14 cellular contexts compared by ENCODE assay signal in the genomic region with DNA sequence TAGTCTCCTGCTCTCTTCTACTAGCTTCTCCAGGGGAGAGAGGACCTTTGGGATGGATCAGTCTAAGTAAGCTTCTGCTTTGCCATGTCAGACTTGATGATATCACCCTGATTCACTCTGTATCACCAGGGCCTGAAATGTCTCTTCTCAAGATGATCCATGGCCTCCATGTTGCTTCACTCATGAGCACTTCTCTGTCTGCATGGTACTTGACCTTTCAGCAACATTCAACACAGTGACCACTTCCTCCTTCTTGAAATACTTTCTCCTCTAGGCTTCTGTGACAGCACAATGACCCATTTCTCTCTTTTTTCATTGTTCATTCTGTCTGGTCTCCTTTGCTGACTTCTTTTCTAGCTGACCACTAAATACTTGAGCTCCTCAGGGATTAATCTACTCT. TPM values are rescaled to one million over a fixed set of nuclear protein-coding genes. Genes with fewer than 3 reads are reported as not detected.
DNase-seq lines count a peak whose midpoint lies in the region; ATAC-seq and TF ChIP-seq lines count a peak whose summit lies in the region.
"Had no signal": no experiment of that assay in that cellular context is flagged by ENCODE, and none has a peak within 500 bp of the region (broad histone marks: within the 10 kb centered on the region; RNA-seq: fewer than 3 reads in every experiment).

No MANE protein-coding gene starts in this region.

- no peaks in the 10 kb centered on the region for H3K79me2 ChIP-seq in fibroblast of lung (ENCODE audit: control insufficient read depth, insufficient read depth, low read length)

- H3K36me3 ChIP-seq in fibroblast of lung (ENCODE audit: control insufficient read depth, insufficient read depth, low read length), result no peaks in the 10 kb centered on the region
- H3K36me3 ChIP-seq in A673 (ENCODE audit: insufficient read depth, low read length, poor library complexity, severe bottlenecking), result no peaks in the 10 kb centered on the region
- H3K36me3 ChIP-seq: pancreas had no signal

- H3K4me2 ChIP-seq in fibroblast of lung (ENCODE audit: extremely low read depth, insufficient read depth, low read length), result no peak overlapping the region

- no peaks in the 10 kb centered on the region for H3K27me3 Mint-ChIP-seq in stimulated activated naive CD8-positive, alpha-beta T cell treated with anti-CD3 and anti-CD28 coated beads, Interleukin-15, amount 100 ng/mL, for 72 hours
- H3K27me3 Mint-ChIP-seq in CD14-positive monocyte (ENCODE audit: low read depth in 3 of 3), result peaks cover 0 to 1% (median 0%) of the 10 kb centered on the region in 3 donors
- H3K27me3 Mint-ChIP-seq: activated CD4-positive, alpha-beta T cell treated with anti-CD3 and anti-CD28 coated beads, Interleukin-2, amount 10 ng/mL, durations not matched to agents 24 days and 14 days; activated naive CD8-positive, alpha-beta T cell treated with anti-CD3 and anti-CD28 coated beads, Interleukin-2, amount 10 ng/mL, durations not matched to agents 7 days and 5 days had no signal

- no peak for DNase-seq in stimulated activated naive CD8-positive, alpha-beta T cell treated with anti-CD3 and anti-CD28 coated beads, Interleukin-15, Interleukin-2, amounts not matched to agents 100 U/mL and 50 U/mL, for 24 hours
- no peak for DNase-seq in stimulated activated naive CD8-positive, alpha-beta T cell treated with anti-CD3 and anti-CD28 coated beads, Interleukin-15, amount 100 ng/mL, for 72 hours
- peak; percentile 3 for DNase-seq in RWPE1 (ENCODE audit: low spot score)
- DNase-seq in fibroblast of lung (ENCODE audit: low read depth in 2 of 2), result peak; percentile 64 to 94
- no peak for DNase-seq in A673 (ENCODE audit: low spot score)
- no peak for DNase-seq in NCI-H2196 treated with DMSO at 0.1 percent for 48 hours (lab: John Stamatoyannopoulos, UW; ENCODE audit: unreplicated experiment)
- no peak for DNase-seq in CD14-positive monocyte (ENCODE audit: low spot score)
- DNase-seq: activated CD4-positive, alpha-beta T cell treated with anti-CD3 and anti-CD28 coated beads, Interleukin-2, amount 10 ng/mL, durations not matched to agents 24 days and 14 days; activated naive CD8-positive, alpha-beta T cell treated with anti-CD3 and anti-CD28 coated beads, Interleukin-2, amount 10 ng/mL, durations not matched to agents 7 days and 5 days; C1 segment of cervical spinal cord; endodermal cell; pancreas had no signal

- POLR2A ChIA-PET in RWPE1 (lab: Yijun Ruan, JAX; ENCODE audit: low non-redundant PET), result no interaction called here
- POLR2A ChIA-PET in A673 (lab: Charles Lee; ENCODE audit: low non-redundant PET), result interaction anchor here (0.5 kb wide), 1 partner anchor 365 kb away, joined by 4 read pairs; no protein-coding TSS in a partner anchor

- H3K27me3 ChIP-seq in fibroblast of lung (ENCODE audit: control insufficient read depth, insufficient read depth, low read length), result no peaks in the 10 kb centered on the region
- H3K27me3 ChIP-seq in A673 (replicated peaks; ENCODE audit: insufficient read depth, low read depth, low read length, poor library complexity), result peaks cover 7% of the 10 kb centered on the region
- H3K27me3 ChIP-seq: pancreas had no signal

- H3K36me3 Mint-ChIP-seq in CD14-positive monocyte, result no peaks in the 10 kb centered on the region
- H3K36me3 Mint-ChIP-seq: activated naive CD8-positive, alpha-beta T cell treated with anti-CD3 and anti-CD28 coated beads, Interleukin-2, amount 10 ng/mL, durations not matched to agents 7 days and 5 days had no signal

- H4K20me1 ChIP-seq in fibroblast of lung (ENCODE audit: control insufficient read depth, extremely low read depth, insufficient read depth, low read length), result no peaks in the 10 kb centered on the region

- H3K27ac ChIP-seq in RWPE1, result no peak overlapping the region
- no peak overlapping the region for H3K27ac ChIP-seq in fibroblast of lung (ENCODE audit: insufficient read depth, low read length)
- no peak overlapping the region for H3K27ac ChIP-seq in A673 (ENCODE audit: low read depth, low read length, poor library complexity, severe bottlenecking)
- H3K27ac ChIP-seq: pancreas had no signal

- no peak overlapping the region for H3K27ac Mint-ChIP-seq in stimulated activated naive CD8-positive, alpha-beta T cell treated with anti-CD3 and anti-CD28 coated beads, Interleukin-15, amount 100 ng/mL, for 72 hours
- no peak overlapping the region for H3K27ac Mint-ChIP-seq in CD14-positive monocyte
- H3K27ac Mint-ChIP-seq: activated CD4-positive, alpha-beta T cell treated with anti-CD3 and anti-CD28 coated beads, Interleukin-2, amount 10 ng/mL, durations not matched to agents 24 days and 14 days; activated naive CD8-positive, alpha-beta T cell treated with anti-CD3 and anti-CD28 coated beads, Interleukin-2, amount 10 ng/mL, durations not matched to agents 7 days and 5 days; endodermal cell had no signal

- no peaks in the 10 kb centered on the region for H3K9me3 ChIP-seq in fibroblast of lung (ENCODE audit: control insufficient read depth, insufficient read depth, low read depth, low read length)
- no peaks in the 10 kb centered on the region for H3K9me3 ChIP-seq in A673 (ENCODE audit: low read depth, low read length, poor library complexity, severe bottlenecking)
- H3K9me3 ChIP-seq: pancreas had no signal

- no peak overlapping the region for H3K9ac ChIP-seq in fibroblast of lung (ENCODE audit: insufficient read depth, low read length)

- H3K4me1 ChIP-seq in fibroblast of lung (ENCODE audit: control insufficient read depth, extremely low read depth, insufficient read depth, low read length) (peaks cover 11% of the 10 kb centered on the region), A673 (ENCODE audit: insufficient read depth, low read length, poor library complexity, severe bottlenecking) (no peaks in the 10 kb centered on the region)
- H3K4me1 ChIP-seq: pancreas had no signal

- H3K4me3 Mint-ChIP-seq in stimulated activated naive CD8-positive, alpha-beta T cell treated with anti-CD3 and anti-CD28 coated beads, Interleukin-15, amount 100 ng/mL, for 72 hours, result no peak overlapping the region
- H3K4me3 Mint-ChIP-seq in CD14-positive monocyte, result no peak overlapping the region
- H3K4me3 Mint-ChIP-seq: activated CD4-positive, alpha-beta T cell treated with anti-CD3 and anti-CD28 coated beads, Interleukin-2, amount 10 ng/mL, durations not matched to agents 24 days and 14 days; activated naive CD8-positive, alpha-beta T cell treated with anti-CD3 and anti-CD28 coated beads, Interleukin-2, amount 10 ng/mL, durations not matched to agents 7 days and 5 days; endodermal cell had no signal

- H2AFZ ChIP-seq in fibroblast of lung (ENCODE audit: low read length), result no peak overlapping the region

- intact Hi-C loops in A673 (cut with micrococcal nuclease; ENCODE audit: unreplicated experiment) (no loop called here), CD14-positive monocyte (cut with micrococcal nuclease) (no loop called here)

- peak; percentile 43 for ATAC-seq in stimulated activated naive CD8-positive, alpha-beta T cell treated with anti-CD3 and anti-CD28 coated beads, Interleukin-15, Interleukin-2, amounts not matched to agents 100 U/mL and 50 U/mL, for 24 hours
- ATAC-seq in stimulated activated naive CD8-positive, alpha-beta T cell treated with anti-CD3 and anti-CD28 coated beads, Interleukin-15, amount 100 ng/mL, for 72 hours, result no peak
- ATAC-seq in GM21360 (IDR thresholded peaks at IDR 0.05; ENCODE audit: unreplicated experiment), result no peak
- ATAC-seq: pancreas had no signal

- CTCF ChIA-PET in RWPE1 (lab: Yijun Ruan, JAX), result interaction anchor here (0.6 kb wide), 1 partner anchor 87 kb away, joined by 3 read pairs; no protein-coding TSS in a partner anchor
- CTCF ChIA-PET in A673 (lab: Charles Lee), result no interaction called here

- BruUV-seq in A673 (replicated peaks; lab: Mats Ljungman, UMichigan), result no TSS peak

- TF ChIP-seq CTCF in RWPE1 (conservative IDR thresholded peaks at IDR 0.05; ENCODE audit: low read depth) (no peak), fibroblast of lung (conservative IDR thresholded peaks at IDR 0.05 in 1 of 2, IDR thresholded peaks at IDR 0.05 in 1 of 2; ENCODE audit: low read depth in 1 of 2, low read length in 2 of 2) (no peak), A673 (conservative IDR thresholded peaks at IDR 0.05; ENCODE audit: low read depth, low read length) (no peak), CD14-positive monocyte (IDR thresholded peaks at IDR 0.05) (no peak)

- H3K4me1 Mint-ChIP-seq in stimulated activated naive CD8-positive, alpha-beta T cell treated with anti-CD3 and anti-CD28 coated beads, Interleukin-15, amount 100 ng/mL, for 72 hours, result no peaks in the 10 kb centered on the region
- H3K4me1 Mint-ChIP-seq in CD14-positive monocyte, result no peaks in the 10 kb centered on the region
- H3K4me1 Mint-ChIP-seq: activated CD4-positive, alpha-beta T cell treated with anti-CD3 and anti-CD28 coated beads, Interleukin-2, amount 10 ng/mL, durations not matched to agents 24 days and 14 days; activated naive CD8-positive, alpha-beta T cell treated with anti-CD3 and anti-CD28 coated beads, Interleukin-2, amount 10 ng/mL, durations not matched to agents 7 days and 5 days; endodermal cell had no signal

- H3K9me3 Mint-ChIP-seq in stimulated activated naive CD8-positive, alpha-beta T cell treated with anti-CD3 and anti-CD28 coated beads, Interleukin-15, amount 100 ng/mL, for 72 hours, result no peaks in the 10 kb centered on the region
- no peaks in the 10 kb centered on the region for H3K9me3 Mint-ChIP-seq in CD14-positive monocyte
- H3K9me3 Mint-ChIP-seq: activated CD4-positive, alpha-beta T cell treated with anti-CD3 and anti-CD28 coated beads, Interleukin-2, amount 10 ng/mL, durations not matched to agents 24 days and 14 days; activated naive CD8-positive, alpha-beta T cell treated with anti-CD3 and anti-CD28 coated beads, Interleukin-2, amount 10 ng/mL, durations not matched to agents 7 days and 5 days; endodermal cell had no signal

- H3K4me3 ChIP-seq in fibroblast of lung (replicated peaks in 1 of 4; ENCODE audit: control extremely low read depth in 1 of 4, insufficient read depth in 1 of 4, low read depth in 3 of 4, low read length in 4 of 4), result no peak overlapping the region
- no peak overlapping the region for H3K4me3 ChIP-seq in A673 (ENCODE audit: low read depth, low read length, poor library complexity, severe bottlenecking)
- H3K4me3 ChIP-seq: pancreas had no signal

RNA-seq across cellular contexts. Expression of gene NGF, which starts 35.3 kb away (rescaled TPM):
- total RNA-seq in fibroblast of lung, result 4.0 and 8.5 TPM in 2 replicates
- polyA plus RNA-seq in fibroblast of lung, result 12.8 and 17.6 TPM in 2 replicates
- 7.2 and 13.2 TPM in 2 replicates for polyA plus RNA-seq in fibroblast of lung (2012)
- 26.0 and 29.8 TPM in 2 replicates for polyA minus RNA-seq in fibroblast of lung (ENCODE audit: low replicate concordance)
- 0.39 and 0.47 TPM in 2 replicates for total RNA-seq in A673 (2021)
- not detected for polyA plus RNA-seq in CD14-positive monocyte
- total RNA-seq: activated CD4-positive, alpha-beta T cell treated with anti-CD3 and anti-CD28 coated beads, Interleukin-2, amount 10 ng/mL, durations not matched to agents 24 days and 14 days; activated naive CD8-positive, alpha-beta T cell treated with anti-CD3 and anti-CD28 coated beads, Interleukin-2, amount 10 ng/mL, durations not matched to agents 7 days and 5 days; OCI-LY7 had no signal

Comparison
In these comparisons a context has a peak if more than half of its experiments do, and no peak if none do; other contexts are left out.
1. DNase-seq: peak in RWPE1 (single experiment) and fibroblast of lung (2 of 2); none in stimulated activated naive CD8-positive, alpha-beta T cell treated with anti-CD3 and anti-CD28 coated beads, Interleukin-15, Interleukin-2, amounts not matched to agents 100 U/mL and 50 U/mL, for 24 hours (single experiment), stimulated activated naive CD8-positive, alpha-beta T cell treated with anti-CD3 and anti-CD28 coated beads, Interleukin-15, amount 100 ng/mL, for 72 hours (0 of 2), A673 (single experiment), NCI-H2196 treated with DMSO at 0.1 percent for 48 hours (single experiment) and CD14-positive monocyte (single experiment).